11 cellular contexts compared by ENCODE assay signal in the genomic region with DNA sequence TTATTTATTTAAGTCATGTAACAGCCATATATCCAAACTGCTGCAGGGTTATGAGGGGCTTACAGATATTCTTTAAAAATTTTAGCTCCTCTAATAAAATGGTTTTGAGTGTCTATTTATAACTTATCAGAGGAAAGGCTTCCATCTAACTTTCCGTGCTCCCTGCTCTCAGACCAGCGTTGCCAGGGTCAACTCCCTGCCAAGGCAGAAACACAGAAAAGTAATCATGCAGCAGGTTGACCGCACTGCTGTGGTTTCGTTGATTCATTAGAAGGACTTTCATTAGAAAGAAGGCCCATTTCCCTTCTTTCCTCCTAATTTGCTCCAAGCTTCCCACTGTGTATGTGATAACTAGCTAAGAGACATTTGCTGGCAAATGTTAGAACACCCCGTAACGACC.
"Had no signal": no experiment of that assay in that cellular context is flagged by ENCODE, and none has a peak within 500 bp of the region (broad histone marks: within the 10 kb centered on the region; RNA-seq: fewer than 3 reads in every experiment).

No MANE protein-coding gene starts in this region.

- H3K36me3 ChIP-seq: thoracic aorta had no signal

- H3K4me1 ChIP-seq: lower lobe of right lung, stomach had no signal

- ATAC-seq: esophagus mucosa, lower lobe of right lung had no signal

- H3K9me3 Mint-ChIP-seq: activated CD4-positive, alpha-beta T cell treated with anti-CD3 and anti-CD28 coated beads, Interleukin-2, amount 10 ng/mL, durations not matched to agents 7 days and 5 days had no signal

- H3K27me3 Mint-ChIP-seq: activated CD4-positive, alpha-beta T cell treated with anti-CD3 and anti-CD28 coated beads, Interleukin-2, amount 10 ng/mL, durations not matched to agents 7 days and 5 days had no signal

- H3K4me3 ChIP-seq: lower lobe of right lung, stomach, thoracic aorta had no signal

- H3K4me1 Mint-ChIP-seq: activated CD4-positive, alpha-beta T cell treated with anti-CD3 and anti-CD28 coated beads, Interleukin-2, amount 10 ng/mL, durations not matched to agents 7 days and 5 days had no signal

- H3K4me3 Mint-ChIP-seq: activated CD4-positive, alpha-beta T cell treated with anti-CD3 and anti-CD28 coated beads, Interleukin-2, amount 10 ng/mL, durations not matched to agents 7 days and 5 days; nephron progenitor cell had no signal

- H3K27ac Mint-ChIP-seq: activated CD4-positive, alpha-beta T cell treated with anti-CD3 and anti-CD28 coated beads, Interleukin-2, amount 10 ng/mL, durations not matched to agents 7 days and 5 days; nephron progenitor cell had no signal

- H3K9me3 ChIP-seq: lower lobe of right lung, stomach, thoracic aorta had no signal

- DNase-seq: activated CD4-positive, alpha-beta T cell treated with anti-CD3 and anti-CD28 coated beads, Interleukin-2, amount 10 ng/mL, durations not matched to agents 7 days and 5 days; activated CD8-positive, alpha-beta memory T cell treated with anti-CD3 and anti-CD28 coated beads for 24 hours; activated naive CD4-positive, alpha-beta T cell; kidney glomerular epithelial cell; lower lobe of right lung; nephron progenitor cell; stimulated activated CD4-positive, alpha-beta T cell treated with anti-CD3 and anti-CD28 coated beads, Interleukin-12 subunit alpha, Interleukin-12 subunit beta, amount 100 ng/mL, for 4 hours; stimulated activated CD4-positive, alpha-beta T cell treated with anti-CD3 and anti-CD28 coated beads, Interleukin-2, amount 100 ng/mL, for 24 hours; stomach had no signal

- H3K27ac ChIP-seq: lower lobe of right lung, stomach, thoracic aorta had no signal
